18 cellular contexts compared by ENCODE assay signal in genomic region chr6:162873537-162873936, GRCh38.
A peak's percentile ranks its signal among the peaks of the same experiment; 100 is the strongest.
DNase-seq lines count a peak whose midpoint lies in the region; ATAC-seq and TF ChIP-seq lines count a peak whose summit lies in the region.
"Had no signal": no experiment of that assay in that cellular context is flagged by ENCODE, and none has a peak within 500 bp of the region (broad histone marks: within the 10 kb centered on the region; RNA-seq: fewer than 3 reads in every experiment).

No MANE protein-coding gene starts in this region.

- no peak overlapping the region for H3K4me2 ChIP-seq in SK-N-SH
- peak overlapping the region; percentile 39 for H3K4me2 ChIP-seq in smooth muscle cell
- H3K4me2 ChIP-seq: A549; BLaER1 treated with 17β-estradiol and CSF1 and Interleukin-3, amounts not matched to agents 10 nM and 100 nM had no signal

- H3K36me3 ChIP-seq in SK-N-SH (replicated peaks in 1 of 2; ENCODE audit: control insufficient read depth in 1 of 2, insufficient read depth in 2 of 2, low read length in 1 of 2) (no peaks in the 10 kb centered on the region), smooth muscle cell (ENCODE audit: low read depth) (no peaks in the 10 kb centered on the region)
- H3K36me3 ChIP-seq: BLaER1 treated with 17β-estradiol and CSF1 and Interleukin-3, amounts not matched to agents 10 nM and 100 nM; HAP-1 had no signal

- no peak overlapping the region for H3K27ac ChIP-seq in SK-N-SH (ENCODE audit: low read depth in 2 of 2, low read length in 1 of 2)
- H3K27ac ChIP-seq in smooth muscle cell (ENCODE audit: low read depth): no peak overlapping the region
- H3K27ac ChIP-seq: 22Rv1; A549; BLaER1 treated with 17β-estradiol and CSF1 and Interleukin-3, amounts not matched to agents 10 nM and 100 nM had no signal

- H3K36me3 Mint-ChIP-seq in T-helper 2 cell treated with Interferon-gamma antibody and Interleukin-4, amounts not matched to agents 5 μg/mL and 100 μg/mL, for 36 hours (ENCODE audit: low read depth): no peaks in the 10 kb centered on the region
- H3K36me3 Mint-ChIP-seq: CD8-positive, alpha-beta T cell had no signal

- H3K79me2 ChIP-seq in SK-N-SH (ENCODE audit: insufficient read depth) (no peaks in the 10 kb centered on the region), smooth muscle cell (ENCODE audit: low read depth) (no peaks in the 10 kb centered on the region)

- no peak overlapping the region for H2AFZ ChIP-seq in SK-N-SH (ENCODE audit: low read depth)
- H2AFZ ChIP-seq in smooth muscle cell (ENCODE audit: low read depth): no peak overlapping the region

- H3K4me1 Mint-ChIP-seq in T-helper 2 cell treated with Interferon-gamma antibody and Interleukin-4, amounts not matched to agents 5 μg/mL and 100 μg/mL, for 36 hours (ENCODE audit: low read depth): no peaks in the 10 kb centered on the region
- H3K4me1 Mint-ChIP-seq: B cell had no signal

- H4K20me1 ChIP-seq in SK-N-SH (ENCODE audit: insufficient read depth): no peaks in the 10 kb centered on the region
- no peaks in the 10 kb centered on the region for H4K20me1 ChIP-seq in smooth muscle cell (ENCODE audit: low read depth)

- H3K27me3 ChIP-seq in SK-N-SH (ENCODE audit: insufficient read depth) (no peaks in the 10 kb centered on the region), smooth muscle cell (ENCODE audit: low read depth) (no peaks in the 10 kb centered on the region)

- TF ChIP-seq CTCF in SK-N-SH (IDR thresholded peaks at IDR 0.05) (no peak), astrocyte of the cerebellum (IDR thresholded peaks at IDR 0.05; ENCODE audit: low read depth, low read length, missing control alignments) (no peak), fibroblast of the aortic adventitia (IDR thresholded peaks at IDR 0.05; ENCODE audit: insufficient read depth, low read length) (no peak), smooth muscle cell (IDR thresholded peaks at IDR 0.05; ENCODE audit: borderline replicate concordance, insufficient read depth, poor library complexity, severe bottlenecking) (no peak)

- no peaks in the 10 kb centered on the region for H3K9me3 Mint-ChIP-seq in T-helper 2 cell treated with Interferon-gamma antibody and Interleukin-4, amounts not matched to agents 5 μg/mL and 100 μg/mL, for 36 hours
- H3K9me3 Mint-ChIP-seq: CD8-positive, alpha-beta T cell had no signal

- no peaks in the 10 kb centered on the region for H3K4me1 ChIP-seq in SK-N-SH (ENCODE audit: control insufficient read depth in 1 of 2, insufficient read depth in 2 of 2, low read depth in 1 of 2, low read length in 1 of 2)
- H3K4me1 ChIP-seq in smooth muscle cell (ENCODE audit: low read depth): no peaks in the 10 kb centered on the region
- H3K4me1 ChIP-seq: A549; BLaER1 treated with 17β-estradiol and CSF1 and Interleukin-3, amounts not matched to agents 10 nM and 100 nM; HAP-1 had no signal

- H3K27ac Mint-ChIP-seq in T-helper 2 cell treated with Interferon-gamma antibody and Interleukin-4, amounts not matched to agents 5 μg/mL and 100 μg/mL, for 36 hours: no peak overlapping the region
- H3K27ac Mint-ChIP-seq: B cell; CD8-positive, alpha-beta T cell had no signal

- H3K9me3 ChIP-seq in SK-N-SH (no peaks in the 10 kb centered on the region), smooth muscle cell (replicated peaks; ENCODE audit: low read depth) (no peaks in the 10 kb centered on the region)
- H3K9me3 ChIP-seq: A549, HAP-1 had no signal

- DNase-seq in SK-N-SH (no peak), astrocyte of the cerebellum (ENCODE audit: low read depth) (peak; percentile 52), fibroblast of the aortic adventitia (ENCODE audit: low read depth) (peak; percentile 1), smooth muscle cell (lab: John Stamatoyannopoulos, UW; ENCODE audit: unreplicated experiment) (no peak), SW480 (ENCODE audit: low spot score) (no peak)
- no peak for DNase-seq in T-helper 2 cell treated with Interferon-gamma antibody and Interleukin-4, amounts not matched to agents 5 μg/mL and 100 μg/mL, for 36 hours (ENCODE audit: low spot score)
- DNase-seq: Calu3; CD8-positive, alpha-beta T cell; DMS79 treated with DMSO at 0.1 percent for 48 hours; GF-D8; IMR-90 had no signal

- H3K4me3 Mint-ChIP-seq in T-helper 2 cell treated with Interferon-gamma antibody and Interleukin-4, amounts not matched to agents 5 μg/mL and 100 μg/mL, for 36 hours: no peak overlapping the region
- H3K4me3 Mint-ChIP-seq: B cell; CD8-positive, alpha-beta T cell had no signal

- POLR2A ChIA-PET in SK-N-SH (lab: Yijun Ruan, JAX): no interaction called here

- TF ChIP-seq RAD21 in SK-N-SH (IDR thresholded peaks at IDR 0.05; ENCODE audit: low read length): no peak

- no peaks in the 10 kb centered on the region for H3K27me3 Mint-ChIP-seq in T-helper 2 cell treated with Interferon-gamma antibody and Interleukin-4, amounts not matched to agents 5 μg/mL and 100 μg/mL, for 36 hours (ENCODE audit: low read depth)
- H3K27me3 Mint-ChIP-seq: B cell had no signal

- TF ChIP-seq EP300 in SK-N-SH (IDR thresholded peaks at IDR 0.05; ENCODE audit: borderline replicate concordance in 1 of 2, low read depth in 1 of 2, low read length in 1 of 2): no peak

- ATAC-seq in SK-N-SH treated with all-trans-retinoic acid at 6 μM for 48 hours (no peak), HG03025 (IDR thresholded peaks at IDR 0.05; ENCODE audit: low FRiP score, unreplicated experiment) (no peak)
- ATAC-seq: A549; CD8-positive, alpha-beta T cell had no signal

- no peaks in the 10 kb centered on the region for H3F3A ChIP-seq in SK-N-SH (replicated peaks; ENCODE audit: insufficient read depth)
- no peaks in the 10 kb centered on the region for H3F3A ChIP-seq in smooth muscle cell (ENCODE audit: low read depth)

- H3K9ac ChIP-seq in SK-N-SH (no peak overlapping the region), smooth muscle cell (ENCODE audit: low read depth) (no peak overlapping the region)
- H3K9ac ChIP-seq: BLaER1 treated with 17β-estradiol and CSF1 and Interleukin-3, amounts not matched to agents 10 nM and 100 nM had no signal

- H3K9me2 ChIP-seq in SK-N-SH: no peaks in the 10 kb centered on the region; the same call in 1 of the 2 replicates

- no peak overlapping the region for H3K4me3 ChIP-seq in SK-N-SH (ENCODE audit: low read depth in 2 of 2, low read length in 1 of 2)
- no peak overlapping the region for H3K4me3 ChIP-seq in astrocyte of the cerebellum (ENCODE audit: low read depth, low read length)
- H3K4me3 ChIP-seq in fibroblast of the aortic adventitia (ENCODE audit: low read depth, low read length): no peak overlapping the region
- no peak overlapping the region for H3K4me3 ChIP-seq in smooth muscle cell
- H3K4me3 ChIP-seq: A549; BLaER1 treated with 17β-estradiol and CSF1 and Interleukin-3, amounts not matched to agents 10 nM and 100 nM; HAP-1 had no signal

- CTCF ChIA-PET in SK-N-SH (lab: Yijun Ruan, JAX): no interaction called here

- in situ Hi-C loops in astrocyte of the cerebellum (cut with HindIII; ENCODE audit: low sequenced_read_pairs): no loop called here

- 53% methylated on average over 2 of the region's 2 CpGs for WGBS in SK-N-SH (ENCODE audit: low lambda C conversion rate)
- WGBS in smooth muscle cell (ENCODE audit: low lambda C conversion rate): 51% methylated on average over 2 of the region's 2 CpGs

TF ChIP-seq in SK-N-SH treated with all-trans-retinoic acid at 6 μM for 48 hours, 23 proteins besides CTCF, POLR2A, EP300 and RAD21 (continues in another document):
- TF ChIP-seq ESRRG (CRISPR knock-in tag; IDR thresholded peaks at IDR 0.05) (no peak), PPARA (CRISPR knock-in tag; IDR thresholded peaks at IDR 0.05; ENCODE audit: borderline replicate concordance) (no peak), CSDC2 (CRISPR knock-in tag; IDR thresholded peaks at IDR 0.05) (0 out of 2 replicates have a peak, but pooled peaks have one; percentile 43), ZNF565 (CRISPR knock-in tag; conservative IDR thresholded peaks at IDR 0.05; ENCODE audit: low read depth) (no peak), ZNF8 (CRISPR knock-in tag; IDR thresholded peaks at IDR 0.05) (no peak), TCF4 (CRISPR knock-in tag; IDR thresholded peaks at IDR 0.05; ENCODE audit: borderline replicate concordance) (peak; percentile 17; the same call in 1 of the 2 replicates), SNAI2 (CRISPR knock-in tag; IDR thresholded peaks at IDR 0.05) (peak; percentile 17; the same call in 1 of the 2 replicates), ISL1 (CRISPR knock-in tag; IDR thresholded peaks at IDR 0.05) (peak; percentile 80), ARNTL (CRISPR knock-in tag; IDR thresholded peaks at IDR 0.05; ENCODE audit: borderline replicate concordance, low read depth) (no peak), GLIS3 (CRISPR knock-in tag; IDR thresholded peaks at IDR 0.05) (no peak)

TF ChIP-seq in SK-N-SH, 30 proteins besides CTCF, POLR2A, EP300 and RAD21 (continues in another document):
- TF ChIP-seq SIN3A (IDR thresholded peaks at IDR 0.05; ENCODE audit: borderline replicate concordance, low read depth, low read length): no peak
- TF ChIP-seq USF1 (IDR thresholded peaks at IDR 0.05; ENCODE audit: borderline replicate concordance, low read depth): no peak
- TF ChIP-seq MXI1 (IDR thresholded peaks at IDR 0.05; ENCODE audit: low read depth, low read length): no peak
- no peak for TF ChIP-seq RFX5 (IDR thresholded peaks at IDR 0.05; ENCODE audit: low read length)
- no peak for TF ChIP-seq TCF12 (IDR thresholded peaks at IDR 0.05)
- TF ChIP-seq MEF2A (IDR thresholded peaks at IDR 0.05; ENCODE audit: borderline replicate concordance, low read depth): no peak
- no peak for TF ChIP-seq SMC3 (IDR thresholded peaks at IDR 0.05; ENCODE audit: low read depth, low read length)
- TF ChIP-seq, protein P1, sequence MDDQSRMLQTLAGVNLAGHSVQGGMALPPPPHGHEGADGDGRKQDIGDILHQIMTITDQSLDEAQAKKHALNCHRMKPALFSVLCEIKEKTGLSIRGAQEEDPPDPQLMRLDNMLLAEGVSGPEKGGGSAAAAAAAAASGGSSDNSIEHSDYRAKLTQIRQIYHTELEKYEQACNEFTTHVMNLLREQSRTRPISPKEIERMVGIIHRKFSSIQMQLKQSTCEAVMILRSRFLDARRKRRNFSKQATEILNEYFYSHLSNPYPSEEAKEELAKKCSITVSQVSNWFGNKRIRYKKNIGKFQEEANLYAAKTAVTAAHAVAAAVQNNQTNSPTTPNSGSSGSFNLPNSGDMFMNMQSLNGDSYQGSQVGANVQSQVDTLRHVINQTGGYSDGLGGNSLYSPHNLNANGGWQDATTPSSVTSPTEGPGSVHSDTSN (IDR thresholded peaks at IDR 0.05): no peak

Comparison
In these comparisons a context has a peak if more than half of its experiments do, and no peak if none do; other contexts are left out.
1. DNase-seq: peak in astrocyte of the cerebellum (single experiment) and fibroblast of the aortic adventitia (single experiment); none in SK-N-SH (single experiment), smooth muscle cell (single experiment), SW480 (single experiment) and T-helper 2 cell treated with Interferon-gamma antibody and Interleukin-4, amounts not matched to agents 5 μg/mL and 100 μg/mL, for 36 hours (single experiment).